ENCODE assay signal across 1 cellular context in the genomic region with DNA sequence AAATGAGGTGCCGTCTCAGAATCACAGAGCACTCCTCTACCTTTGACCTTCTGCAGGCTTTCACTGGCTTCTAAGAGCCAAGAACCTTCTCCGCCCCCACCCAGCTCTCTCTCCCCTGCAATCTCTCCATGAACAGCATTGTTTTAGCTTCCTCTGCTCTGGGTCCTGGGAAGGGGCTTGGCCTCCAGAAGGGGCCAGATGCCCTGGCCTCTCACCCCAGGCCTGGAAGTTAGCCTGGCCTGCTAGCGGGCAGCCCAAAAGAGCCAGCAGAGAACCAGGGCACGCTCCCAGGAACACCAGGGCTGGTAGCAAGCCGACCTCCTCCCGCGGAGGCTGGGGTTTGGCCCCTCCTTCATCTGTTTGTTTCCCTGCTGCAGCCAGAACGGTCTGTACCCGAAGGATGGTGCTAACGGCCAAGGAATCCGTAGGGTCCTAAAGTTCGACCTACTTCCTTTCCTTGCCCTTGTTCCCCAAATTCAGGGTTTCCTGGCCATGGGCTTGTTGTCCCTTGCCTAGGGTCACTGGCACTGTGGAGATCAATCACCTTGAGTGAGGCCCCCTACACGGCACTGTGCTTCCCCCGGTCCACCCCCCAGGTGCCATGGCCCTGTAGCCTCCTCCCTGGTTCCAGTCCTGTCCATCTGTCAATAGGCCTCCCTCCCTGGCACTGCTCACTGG.
TF ChIP-seq lines count a peak whose summit lies in the region.

No MANE protein-coding gene starts in this region.

TF ChIP-seq in HEK293, 187 proteins besides CTCF, POLR2A, EP300 and RAD21 (continued from another document and continues in another):
- TF ChIP-seq, protein P1, sequence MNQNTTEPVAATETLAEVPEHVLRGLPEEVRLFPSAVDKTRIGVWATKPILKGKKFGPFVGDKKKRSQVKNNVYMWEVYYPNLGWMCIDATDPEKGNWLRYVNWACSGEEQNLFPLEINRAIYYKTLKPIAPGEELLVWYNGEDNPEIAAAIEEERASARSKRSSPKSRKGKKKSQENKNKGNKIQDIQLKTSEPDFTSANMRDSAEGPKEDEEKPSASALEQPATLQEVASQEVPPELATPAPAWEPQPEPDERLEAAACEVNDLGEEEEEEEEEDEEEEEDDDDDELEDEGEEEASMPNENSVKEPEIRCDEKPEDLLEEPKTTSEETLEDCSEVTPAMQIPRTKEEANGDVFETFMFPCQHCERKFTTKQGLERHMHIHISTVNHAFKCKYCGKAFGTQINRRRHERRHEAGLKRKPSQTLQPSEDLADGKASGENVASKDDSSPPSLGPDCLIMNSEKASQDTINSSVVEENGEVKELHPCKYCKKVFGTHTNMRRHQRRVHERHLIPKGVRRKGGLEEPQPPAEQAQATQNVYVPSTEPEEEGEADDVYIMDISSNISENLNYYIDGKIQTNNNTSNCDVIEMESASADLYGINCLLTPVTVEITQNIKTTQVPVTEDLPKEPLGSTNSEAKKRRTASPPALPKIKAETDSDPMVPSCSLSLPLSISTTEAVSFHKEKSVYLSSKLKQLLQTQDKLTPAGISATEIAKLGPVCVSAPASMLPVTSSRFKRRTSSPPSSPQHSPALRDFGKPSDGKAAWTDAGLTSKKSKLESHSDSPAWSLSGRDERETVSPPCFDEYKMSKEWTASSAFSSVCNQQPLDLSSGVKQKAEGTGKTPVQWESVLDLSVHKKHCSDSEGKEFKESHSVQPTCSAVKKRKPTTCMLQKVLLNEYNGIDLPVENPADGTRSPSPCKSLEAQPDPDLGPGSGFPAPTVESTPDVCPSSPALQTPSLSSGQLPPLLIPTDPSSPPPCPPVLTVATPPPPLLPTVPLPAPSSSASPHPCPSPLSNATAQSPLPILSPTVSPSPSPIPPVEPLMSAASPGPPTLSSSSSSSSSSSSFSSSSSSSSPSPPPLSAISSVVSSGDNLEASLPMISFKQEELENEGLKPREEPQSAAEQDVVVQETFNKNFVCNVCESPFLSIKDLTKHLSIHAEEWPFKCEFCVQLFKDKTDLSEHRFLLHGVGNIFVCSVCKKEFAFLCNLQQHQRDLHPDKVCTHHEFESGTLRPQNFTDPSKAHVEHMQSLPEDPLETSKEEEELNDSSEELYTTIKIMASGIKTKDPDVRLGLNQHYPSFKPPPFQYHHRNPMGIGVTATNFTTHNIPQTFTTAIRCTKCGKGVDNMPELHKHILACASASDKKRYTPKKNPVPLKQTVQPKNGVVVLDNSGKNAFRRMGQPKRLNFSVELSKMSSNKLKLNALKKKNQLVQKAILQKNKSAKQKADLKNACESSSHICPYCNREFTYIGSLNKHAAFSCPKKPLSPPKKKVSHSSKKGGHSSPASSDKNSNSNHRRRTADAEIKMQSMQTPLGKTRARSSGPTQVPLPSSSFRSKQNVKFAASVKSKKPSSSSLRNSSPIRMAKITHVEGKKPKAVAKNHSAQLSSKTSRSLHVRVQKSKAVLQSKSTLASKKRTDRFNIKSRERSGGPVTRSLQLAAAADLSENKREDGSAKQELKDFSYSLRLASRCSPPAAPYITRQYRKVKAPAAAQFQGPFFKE (tag by site-specific recombination; IDR thresholded peaks at IDR 0.05; ENCODE audit: borderline replicate concordance): no peak
- TF ChIP-seq SP3 (tag by site-specific recombination; IDR thresholded peaks at IDR 0.05) (peak; percentile 41; the same call in 1 of the 2 replicates), ZNF624 (tag by site-specific recombination; IDR thresholded peaks at IDR 0.05) (no peak), ZNF433 (tag by site-specific recombination; IDR thresholded peaks at IDR 0.05; ENCODE audit: low read depth) (no peak), EGR2 (tag by site-specific recombination; IDR thresholded peaks at IDR 0.05; ENCODE audit: low read depth) (0 out of 2 replicates have a peak, but pooled peaks have one; percentile 25), PRDM1 (tag by site-specific recombination; IDR thresholded peaks at IDR 0.05) (peak; percentile 42; the same call in 1 of the 2 replicates), ZSCAN30 (tag by site-specific recombination; IDR thresholded peaks at IDR 0.05) (peak; percentile 69; the same call in 1 of the 2 replicates), ZNF16 (tag by site-specific recombination; IDR thresholded peaks at IDR 0.05; ENCODE audit: low read depth) (no peak), ZNF391 (tag by site-specific recombination; IDR thresholded peaks at IDR 0.05; ENCODE audit: borderline replicate concordance, low read depth) (no peak), HOXA7 (CRISPR knock-in tag; IDR thresholded peaks at IDR 0.05; ENCODE audit: borderline replicate concordance) (no peak), ZNF341 (tag by site-specific recombination; IDR thresholded peaks at IDR 0.05; ENCODE audit: low read depth) (peak; percentile 92), SP2 (tag by site-specific recombination; IDR thresholded peaks at IDR 0.05) (peak; percentile 23; the same call in 1 of the 2 replicates), ZBTB1 (tag by site-specific recombination; IDR thresholded peaks at IDR 0.05) (no peak), ZNF37A (tag by site-specific recombination; IDR thresholded peaks at IDR 0.05) (no peak), RBAK (tag by site-specific recombination; IDR thresholded peaks at IDR 0.05) (no peak), ZNF202 (tag by site-specific recombination; IDR thresholded peaks at IDR 0.05; ENCODE audit: borderline replicate concordance) (no peak), ZNF324 (tag by site-specific recombination; IDR thresholded peaks at IDR 0.05) (peak; percentile 51; the same call in 1 of the 2 replicates), ZNF157 (tag by site-specific recombination; IDR thresholded peaks at IDR 0.05) (no peak), ZNF354C (tag by site-specific recombination; IDR thresholded peaks at IDR 0.05; ENCODE audit: borderline replicate concordance, low read depth) (no peak), ZNF146 (tag by site-specific recombination; IDR thresholded peaks at IDR 0.05) (no peak), ZBTB20 (tag by site-specific recombination; IDR thresholded peaks at IDR 0.05) (no peak; the same call in 1 of the 2 replicates), ZNF121 (tag by site-specific recombination; IDR thresholded peaks at IDR 0.05) (no peak), ZBTB48 (tag by site-specific recombination; IDR thresholded peaks at IDR 0.05) (peak; percentile 71), OSR2 (tag by site-specific recombination; IDR thresholded peaks at IDR 0.05) (no peak), ZBTB8A (tag by site-specific recombination; IDR thresholded peaks at IDR 0.05) (peak; percentile 30), REPIN1 (tag by site-specific recombination; IDR thresholded peaks at IDR 0.05; ENCODE audit: low read depth) (no peak), ZNF571 (tag by site-specific recombination; IDR thresholded peaks at IDR 0.05) (no peak), MYNN (tag by site-specific recombination; IDR thresholded peaks at IDR 0.05; ENCODE audit: borderline replicate concordance) (no peak), ZFHX2 (tag by site-specific recombination; conservative IDR thresholded peaks at IDR 0.05) (0 out of 2 replicates have a peak, but pooled peaks have one; percentile 34), ZNF10 (tag by site-specific recombination; IDR thresholded peaks at IDR 0.05) (0 out of 2 replicates have a peak, but pooled peaks have one; percentile 74), ZNF658 (tag by site-specific recombination; IDR thresholded peaks at IDR 0.05) (no peak)
- TF ChIP-seq, protein P2, sequence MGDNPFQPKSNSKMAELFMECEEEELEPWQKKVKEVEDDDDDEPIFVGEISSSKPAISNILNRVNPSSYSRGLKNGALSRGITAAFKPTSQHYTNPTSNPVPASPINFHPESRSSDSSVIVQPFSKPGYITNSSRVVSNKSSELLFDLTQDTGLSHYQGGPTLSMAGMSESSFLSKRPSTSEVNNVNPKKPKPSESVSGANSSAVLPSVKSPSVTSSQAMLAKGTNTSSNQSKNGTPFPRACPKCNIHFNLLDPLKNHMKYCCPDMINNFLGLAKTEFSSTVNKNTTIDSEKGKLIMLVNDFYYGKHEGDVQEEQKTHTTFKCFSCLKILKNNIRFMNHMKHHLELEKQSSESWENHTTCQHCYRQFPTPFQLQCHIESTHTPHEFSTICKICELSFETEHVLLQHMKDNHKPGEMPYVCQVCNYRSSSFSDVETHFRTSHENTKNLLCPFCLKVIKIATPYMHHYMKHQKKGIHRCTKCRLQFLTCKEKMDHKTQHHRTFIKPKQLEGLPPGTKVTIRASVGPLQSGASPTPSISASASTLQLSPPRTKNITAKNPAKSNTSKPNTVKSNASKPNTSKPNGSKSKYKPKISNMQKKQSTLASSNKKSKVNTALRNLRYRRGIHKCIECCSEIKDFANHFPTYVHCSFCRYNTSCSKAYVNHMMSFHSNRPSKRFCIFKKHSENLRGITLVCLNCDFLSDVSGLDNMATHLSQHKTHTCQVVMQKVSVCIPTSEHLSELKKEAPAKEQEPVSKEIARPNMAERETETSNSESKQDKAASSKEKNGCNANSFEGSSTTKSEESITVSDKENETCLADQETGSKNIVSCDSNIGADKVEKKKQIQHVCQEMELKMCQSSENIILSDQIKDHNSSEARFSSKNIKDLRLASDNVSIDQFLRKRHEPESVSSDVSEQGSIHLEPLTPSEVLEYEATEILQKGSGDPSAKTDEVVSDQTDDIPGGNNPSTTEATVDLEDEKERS (tag by site-specific recombination; IDR thresholded peaks at IDR 0.05): no peak
- TF ChIP-seq, protein P3, sequence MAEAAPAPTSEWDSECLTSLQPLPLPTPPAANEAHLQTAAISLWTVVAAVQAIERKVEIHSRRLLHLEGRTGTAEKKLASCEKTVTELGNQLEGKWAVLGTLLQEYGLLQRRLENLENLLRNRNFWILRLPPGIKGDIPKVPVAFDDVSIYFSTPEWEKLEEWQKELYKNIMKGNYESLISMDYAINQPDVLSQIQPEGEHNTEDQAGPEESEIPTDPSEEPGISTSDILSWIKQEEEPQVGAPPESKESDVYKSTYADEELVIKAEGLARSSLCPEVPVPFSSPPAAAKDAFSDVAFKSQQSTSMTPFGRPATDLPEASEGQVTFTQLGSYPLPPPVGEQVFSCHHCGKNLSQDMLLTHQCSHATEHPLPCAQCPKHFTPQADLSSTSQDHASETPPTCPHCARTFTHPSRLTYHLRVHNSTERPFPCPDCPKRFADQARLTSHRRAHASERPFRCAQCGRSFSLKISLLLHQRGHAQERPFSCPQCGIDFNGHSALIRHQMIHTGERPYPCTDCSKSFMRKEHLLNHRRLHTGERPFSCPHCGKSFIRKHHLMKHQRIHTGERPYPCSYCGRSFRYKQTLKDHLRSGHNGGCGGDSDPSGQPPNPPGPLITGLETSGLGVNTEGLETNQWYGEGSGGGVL (tag by site-specific recombination; IDR thresholded peaks at IDR 0.05): no peak
- TF ChIP-seq, protein P4, sequence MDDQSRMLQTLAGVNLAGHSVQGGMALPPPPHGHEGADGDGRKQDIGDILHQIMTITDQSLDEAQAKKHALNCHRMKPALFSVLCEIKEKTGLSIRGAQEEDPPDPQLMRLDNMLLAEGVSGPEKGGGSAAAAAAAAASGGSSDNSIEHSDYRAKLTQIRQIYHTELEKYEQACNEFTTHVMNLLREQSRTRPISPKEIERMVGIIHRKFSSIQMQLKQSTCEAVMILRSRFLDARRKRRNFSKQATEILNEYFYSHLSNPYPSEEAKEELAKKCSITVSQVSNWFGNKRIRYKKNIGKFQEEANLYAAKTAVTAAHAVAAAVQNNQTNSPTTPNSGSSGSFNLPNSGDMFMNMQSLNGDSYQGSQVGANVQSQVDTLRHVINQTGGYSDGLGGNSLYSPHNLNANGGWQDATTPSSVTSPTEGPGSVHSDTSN (CRISPR knock-in tag; IDR thresholded peaks at IDR 0.05): no peak
- TF ChIP-seq, protein P5, sequence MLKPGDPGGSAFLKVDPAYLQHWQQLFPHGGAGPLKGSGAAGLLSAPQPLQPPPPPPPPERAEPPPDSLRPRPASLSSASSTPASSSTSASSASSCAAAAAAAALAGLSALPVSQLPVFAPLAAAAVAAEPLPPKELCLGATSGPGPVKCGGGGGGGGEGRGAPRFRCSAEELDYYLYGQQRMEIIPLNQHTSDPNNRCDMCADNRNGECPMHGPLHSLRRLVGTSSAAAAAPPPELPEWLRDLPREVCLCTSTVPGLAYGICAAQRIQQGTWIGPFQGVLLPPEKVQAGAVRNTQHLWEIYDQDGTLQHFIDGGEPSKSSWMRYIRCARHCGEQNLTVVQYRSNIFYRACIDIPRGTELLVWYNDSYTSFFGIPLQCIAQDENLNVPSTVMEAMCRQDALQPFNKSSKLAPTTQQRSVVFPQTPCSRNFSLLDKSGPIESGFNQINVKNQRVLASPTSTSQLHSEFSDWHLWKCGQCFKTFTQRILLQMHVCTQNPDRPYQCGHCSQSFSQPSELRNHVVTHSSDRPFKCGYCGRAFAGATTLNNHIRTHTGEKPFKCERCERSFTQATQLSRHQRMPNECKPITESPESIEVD (tag by site-specific recombination; IDR thresholded peaks at IDR 0.05): no peak
- TF ChIP-seq, protein P6, sequence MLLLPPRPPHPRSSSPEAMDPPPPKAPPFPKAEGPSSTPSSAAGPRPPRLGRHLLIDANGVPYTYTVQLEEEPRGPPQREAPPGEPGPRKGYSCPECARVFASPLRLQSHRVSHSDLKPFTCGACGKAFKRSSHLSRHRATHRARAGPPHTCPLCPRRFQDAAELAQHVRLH (tag by site-specific recombination; IDR thresholded peaks at IDR 0.05): peak; percentile 87
- TF ChIP-seq, protein P7, sequence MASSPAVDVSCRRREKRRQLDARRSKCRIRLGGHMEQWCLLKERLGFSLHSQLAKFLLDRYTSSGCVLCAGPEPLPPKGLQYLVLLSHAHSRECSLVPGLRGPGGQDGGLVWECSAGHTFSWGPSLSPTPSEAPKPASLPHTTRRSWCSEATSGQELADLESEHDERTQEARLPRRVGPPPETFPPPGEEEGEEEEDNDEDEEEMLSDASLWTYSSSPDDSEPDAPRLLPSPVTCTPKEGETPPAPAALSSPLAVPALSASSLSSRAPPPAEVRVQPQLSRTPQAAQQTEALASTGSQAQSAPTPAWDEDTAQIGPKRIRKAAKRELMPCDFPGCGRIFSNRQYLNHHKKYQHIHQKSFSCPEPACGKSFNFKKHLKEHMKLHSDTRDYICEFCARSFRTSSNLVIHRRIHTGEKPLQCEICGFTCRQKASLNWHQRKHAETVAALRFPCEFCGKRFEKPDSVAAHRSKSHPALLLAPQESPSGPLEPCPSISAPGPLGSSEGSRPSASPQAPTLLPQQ (tag by site-specific recombination; IDR thresholded peaks at IDR 0.05): peak; percentile 36
- TF ChIP-seq, protein P8, sequence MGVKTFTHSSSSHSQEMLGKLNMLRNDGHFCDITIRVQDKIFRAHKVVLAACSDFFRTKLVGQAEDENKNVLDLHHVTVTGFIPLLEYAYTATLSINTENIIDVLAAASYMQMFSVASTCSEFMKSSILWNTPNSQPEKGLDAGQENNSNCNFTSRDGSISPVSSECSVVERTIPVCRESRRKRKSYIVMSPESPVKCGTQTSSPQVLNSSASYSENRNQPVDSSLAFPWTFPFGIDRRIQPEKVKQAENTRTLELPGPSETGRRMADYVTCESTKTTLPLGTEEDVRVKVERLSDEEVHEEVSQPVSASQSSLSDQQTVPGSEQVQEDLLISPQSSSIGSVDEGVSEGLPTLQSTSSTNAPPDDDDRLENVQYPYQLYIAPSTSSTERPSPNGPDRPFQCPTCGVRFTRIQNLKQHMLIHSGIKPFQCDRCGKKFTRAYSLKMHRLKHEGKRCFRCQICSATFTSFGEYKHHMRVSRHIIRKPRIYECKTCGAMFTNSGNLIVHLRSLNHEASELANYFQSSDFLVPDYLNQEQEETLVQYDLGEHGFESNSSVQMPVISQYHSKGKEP (tag by site-specific recombination; IDR thresholded peaks at IDR 0.05): peak; percentile 29; the same call in 1 of the 2 replicates
